ENCODE assay signal across 11 cellular contexts in the genomic region with DNA sequence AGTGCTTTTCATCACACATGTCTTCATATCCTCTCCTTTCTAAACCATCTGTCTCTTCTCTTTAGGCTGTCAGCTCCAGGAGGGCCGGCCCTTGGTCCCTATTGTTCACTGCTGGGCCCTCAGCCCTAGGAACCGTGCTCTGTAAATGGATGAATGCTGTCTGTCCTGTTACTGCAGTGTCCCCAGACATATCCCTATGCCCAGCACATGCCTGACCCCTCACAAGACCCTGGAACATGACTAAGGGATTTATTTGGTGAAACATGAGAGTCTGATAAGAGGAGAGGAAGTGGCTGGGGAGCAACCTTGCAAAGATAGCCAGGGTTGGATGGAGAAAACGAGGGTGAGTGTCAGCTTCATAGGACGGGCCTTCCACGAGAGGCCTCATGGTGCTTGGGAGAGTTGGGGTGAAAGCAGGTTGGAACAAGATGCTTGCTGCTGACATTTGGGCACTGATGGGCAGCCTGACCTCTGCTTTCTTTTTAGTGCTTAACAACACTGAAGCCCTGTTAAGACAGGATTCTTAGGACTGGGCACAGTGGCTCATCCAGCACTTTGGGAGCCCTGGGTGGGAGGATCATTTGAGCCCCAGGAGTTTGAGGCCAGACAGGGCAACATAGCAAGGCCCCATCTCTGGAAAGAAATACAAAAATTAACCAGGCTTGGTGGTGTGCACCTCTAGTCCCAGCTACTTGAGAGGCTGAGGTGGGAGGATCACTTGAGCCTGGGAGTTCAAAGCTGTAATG. TPM values are rescaled to one million over a fixed set of nuclear protein-coding genes. Genes with fewer than 3 reads are reported as not detected.
A peak's percentile ranks its signal among the peaks of the same experiment; 100 is the strongest.
DNase-seq lines count a peak whose midpoint lies in the region; ATAC-seq, FAIRE-seq and TF ChIP-seq lines count a peak whose summit lies in the region.
"Had no signal": no experiment of that assay in that cellular context is flagged by ENCODE, and none has a peak within 500 bp of the region (broad histone marks: within the 10 kb centered on the region; RNA-seq: fewer than 3 reads in every experiment).

No MANE protein-coding gene starts in this region.

- peak overlapping the region in 1 of 2 experiments; percentile 50 for H3K23ac ChIP-seq in mesenchymal stem cell (ENCODE audit: low read length in 2 of 2)

- H3K4me1 ChIP-seq in BLaER1 (peaks cover 47% of the 10 kb centered on the region), HUES48 (ENCODE audit: control insufficient read depth, insufficient read depth, low read length) (peaks cover 19% of the 10 kb centered on the region), K562 (replicated peaks in 1 of 2; ENCODE audit: control insufficient read depth in 2 of 2, insufficient read depth in 2 of 2, low read length in 2 of 2) (peaks cover 39 to 43% of the 10 kb centered on the region in 2 experiments), mesenchymal stem cell (ENCODE audit: control insufficient read depth, insufficient read depth, low read depth, low read length) (peaks cover 29% of the 10 kb centered on the region)

- H2AK5ac ChIP-seq in mesenchymal stem cell (ENCODE audit: low read length, severe bottlenecking): peak overlapping the region; percentile 90

- POLR2A ChIA-PET in K562 (lab: Yijun Ruan, JAX): interaction anchor here (0.5 to 1.2 kb wide), 6 partner anchors 9 to 177 kb away, joined by 3 to 5 read pairs (median 3); no protein-coding TSS in a partner anchor

- TF ChIP-seq RAD21 in K562 (CRISPR knock-in tag; conservative IDR thresholded peaks at IDR 0.05 in 1 of 2, IDR thresholded peaks at IDR 0.05 in 1 of 2): no peak

- peak overlapping the region; percentile 66 for H4K8ac ChIP-seq in mesenchymal stem cell (ENCODE audit: low read length)

- ATAC-seq in K562: peak; percentile 86
- no peak for ATAC-seq in GM19324 (IDR thresholded peaks at IDR 0.05; ENCODE audit: low FRiP score, unreplicated experiment)
- ATAC-seq in HG02798 (IDR thresholded peaks at IDR 0.05; ENCODE audit: poor library complexity, unreplicated experiment): no peak

- no peak for TF ChIP-seq CTCF in K562 (IDR thresholded peaks at IDR 0.05 in 2 of 3, conservative IDR thresholded peaks at IDR 0.05 in 1 of 3; ENCODE audit: insufficient read depth in 2 of 3, low read depth in 1 of 3, low read length in 3 of 3)

- TF ChIP-seq EP300 in K562 (IDR thresholded peaks at IDR 0.05; ENCODE audit: low read length): peak; percentile 91

- H2BK15ac ChIP-seq in mesenchymal stem cell (ENCODE audit: low read depth, poor library complexity, severe bottlenecking): no peak overlapping the region

- H2BK5ac ChIP-seq in mesenchymal stem cell (ENCODE audit: low read depth, low read length, poor library complexity, severe bottlenecking): no peak overlapping the region

- CTCF ChIA-PET in K562 (lab: Yijun Ruan, JAX; ENCODE audit: low intra/inter-chr PET ratio): no interaction called here

- peaks cover 82% of the 10 kb centered on the region for H3K79me2 ChIP-seq in K562 (ENCODE audit: control insufficient read depth, insufficient read depth, low read length)

- H3K9ac ChIP-seq in BLaER1: peak overlapping the region; percentile 15; the same call in 1 of the 2 replicates
- no peak overlapping the region for H3K9ac ChIP-seq in HUES48 (ENCODE audit: low read depth, low read length)
- H3K9ac ChIP-seq in K562 (ENCODE audit: insufficient read depth in 1 of 2, low read depth in 2 of 2, low read length in 2 of 2): peak overlapping the region; percentile 57 to 61; a peak in 3 of 4 replicates
- peak overlapping the region; percentile 4 for H3K9ac ChIP-seq in mesenchymal stem cell (ENCODE audit: low read length)

- H3K18ac ChIP-seq in mesenchymal stem cell (ENCODE audit: low read depth in 1 of 2, low read length in 2 of 2): peak overlapping the region; percentile 96 to 99

- FAIRE-seq in K562 (lab: Jason Lieb, UNC): peak; percentile 98

- peak overlapping the region; percentile 51 for H2BK120ac ChIP-seq in mesenchymal stem cell (ENCODE audit: low read depth, low read length)

- H3K27me3 ChIP-seq in BLaER1 (no peaks in the 10 kb centered on the region), HUES48 (ENCODE audit: control insufficient read depth, insufficient read depth, low read length) (no peaks in the 10 kb centered on the region), K562 (ENCODE audit: control insufficient read depth in 2 of 2, insufficient read depth in 2 of 2, low read length in 2 of 2) (no peaks in the 10 kb centered on the region), mesenchymal stem cell (ENCODE audit: control insufficient read depth in 1 of 2, insufficient read depth in 1 of 2, low read length in 2 of 2) (no peaks in the 10 kb centered on the region)
- H3K27me3 ChIP-seq: MG63 had no signal

- peak overlapping the region; percentile 37 for H2AFZ ChIP-seq in K562 (ENCODE audit: low read depth, low read length)
- H2AFZ ChIP-seq in mesenchymal stem cell (ENCODE audit: low read depth, low read length): no peak overlapping the region

- H3K9me3 ChIP-seq in BLaER1 (no peaks in the 10 kb centered on the region), HUES48 (ENCODE audit: control insufficient read depth, insufficient read depth, low read length) (no peaks in the 10 kb centered on the region), K562 (replicated peaks; ENCODE audit: control insufficient read depth, insufficient read depth, low read depth, low read length) (no peaks in the 10 kb centered on the region), mesenchymal stem cell (ENCODE audit: control insufficient read depth, low read length) (no peaks in the 10 kb centered on the region)
- H3K9me3 ChIP-seq: MG63 had no signal

- H3K4me2 ChIP-seq in BLaER1 (peak overlapping the region; percentile 27), K562 (ENCODE audit: insufficient read depth, low read length) (peak overlapping the region; percentile 71), mesenchymal stem cell (ENCODE audit: low read length, poor library complexity, severe bottlenecking) (no peak overlapping the region)

- H3K4me3 ChIP-seq in BLaER1 (no peak overlapping the region), HUES48 (ENCODE audit: low read depth, low read length) (no peak overlapping the region), K562 (no peak overlapping the region), mesenchymal stem cell (ENCODE audit: insufficient read depth in 1 of 2, low read depth in 1 of 2, low read length in 2 of 2) (no peak overlapping the region)
- H3K4me3 ChIP-seq: MG63 had no signal

- H3K36me3 ChIP-seq in BLaER1 (peaks cover 57% of the 10 kb centered on the region), HUES48 (ENCODE audit: control insufficient read depth, insufficient read depth, low read length) (no peaks in the 10 kb centered on the region), K562 (ENCODE audit: control insufficient read depth, insufficient read depth, low read length) (peaks cover 23% of the 10 kb centered on the region; the same call in 2 of the 3 replicates), mesenchymal stem cell (ENCODE audit: control insufficient read depth in 1 of 2, insufficient read depth in 2 of 2, low read depth in 1 of 2, low read length in 2 of 2) (no peaks in the 10 kb centered on the region)

- in situ Hi-C loops in K562 (cut with MboI): no loop called here

- H2BK12ac ChIP-seq in mesenchymal stem cell (ENCODE audit: low read length in 2 of 2): peak overlapping the region; percentile 78 to 94

- H3K4ac ChIP-seq in mesenchymal stem cell (ENCODE audit: low read depth in 1 of 2, low read length in 2 of 2): peak overlapping the region; percentile 80 to 97

- H4K20me1 ChIP-seq in BLaER1 (peaks cover 87% of the 10 kb centered on the region), K562 (replicated peaks; ENCODE audit: control insufficient read depth, insufficient read depth, low read length) (0 out of 2 replicates have a peak, but pooled peaks cover 5% of the 10 kb centered on the region)

- H4K91ac ChIP-seq in mesenchymal stem cell (ENCODE audit: low read length): peak overlapping the region; percentile 90

- peaks cover 32% of the 10 kb centered on the region for H3K79me1 ChIP-seq in mesenchymal stem cell (replicated peaks; ENCODE audit: low read length, poor library complexity, severe bottlenecking)

- H3K9me1 ChIP-seq in K562 (ENCODE audit: control insufficient read depth, insufficient read depth, low read length): no peaks in the 10 kb centered on the region

- peak overlapping the region; percentile 65 for H3K27ac ChIP-seq in BLaER1
- peak overlapping the region; percentile 57 for H3K27ac ChIP-seq in HUES48 (ENCODE audit: low read depth, low read length)
- H3K27ac ChIP-seq in K562 (ENCODE audit: extremely low read depth, low read depth, low read length): peak overlapping the region; percentile 90
- peak overlapping the region; percentile 36 for H3K27ac ChIP-seq in mesenchymal stem cell (ENCODE audit: low read length, poor library complexity, severe bottlenecking)
- H3K27ac ChIP-seq: VCaP had no signal

- DNase-seq in K562 (ENCODE audit: extremely low read depth in 1 of 4, low spot score in 3 of 4) (peak; percentile 66 to 94 (median 78)), mesenchymal stem cell (peak; percentile 82), KG1 (lab: John Stamatoyannopoulos, UW) (no peak)
- DNase-seq in activated CD8-positive, alpha-beta memory T cell treated with anti-CD3 and anti-CD28 coated beads, Interleukin-2, amount 50 U/mL, for 48 hours: no peak
- DNase-seq: effector CD8-positive, alpha-beta T cell had no signal

- peak; percentile 52; the same call in 1 of the 2 replicates for TF ChIP-seq POLR2A in K562 (conservative IDR thresholded peaks at IDR 0.05)

- TSS peak; percentile 44 for BruUV-seq in K562 (replicated peaks; lab: Mats Ljungman, UMichigan)

- WGBS in K562 (ENCODE audit: insufficient coverage, low coverage, missing lambda C conversion rate): 0% methylated on average over 5 of the region's 5 CpGs
- WGBS in mesenchymal stem cell: 29% methylated on average over 5 of the region's 5 CpGs

- intact Hi-C loops in K562 (cut with micrococcal nuclease): loop anchor here (5.0 kb wide), 2 partner anchors 36 to 101 kb away; a partner anchor contains a TSS

- peak overlapping the region in 1 of 2 experiments; percentile 58 for H3K14ac ChIP-seq in mesenchymal stem cell (ENCODE audit: low read length in 2 of 2)

RNA-seq across cellular contexts. Expression of a gene that starts 39.0 kb away (rescaled TPM):
- 141 and 264 TPM in 2 replicates for total RNA-seq in K562 (2011; cell fraction: chromatin; rRNA removed; ENCODE audit: low replicate concordance)
- 136 and 143 TPM in 2 replicates for total RNA-seq in K562 (2011; cell fraction: nucleolus; rRNA removed)
- 122 and 132 TPM in 2 replicates for total RNA-seq in K562 (2011; cell fraction: nucleoplasm; rRNA removed)
- total RNA-seq in K562 (2014; rRNA removed) (12.5 and 15.7 TPM in 2 replicates), K562 (2014; rRNA removed; fragmentation: Illumina TruSeq; extraction: Trizol) (9.5 and 10.0 TPM in 2 replicates), K562 (2015; rRNA removed; fragmentation: Illumina TruSeq; extraction: Trizol) (7.4 and 8.8 TPM in 2 replicates), K562 (2021) (39.9 and 41.6 TPM in 2 replicates)
- polyA plus RNA-seq in K562 (2011; rRNA removed) (9.9 and 13.8 TPM in 2 replicates), K562 (2014; fragmentation: Illumina TruSeq; extraction: Trizol) (27.2 and 27.9 TPM in 2 replicates), K562 (2014; fragmentation: Nextera tagmentation; extraction: Ambion mirVana) (1 to 10 TPM; 3.9 to 4.4 TPM), K562 (2014; rRNA removed) (14.2 and 15.6 TPM in 2 replicates)
- polyA plus RNA-seq in K562 (2011; cell fraction: cytosol; rRNA removed): 13.3 and 15.4 TPM in 2 replicates
- polyA plus RNA-seq in K562 (2011; cell fraction: nucleus; rRNA removed): 35.3 and 52.6 TPM in 2 replicates
- polyA plus RNA-seq in K562 (2012): 32.3 and 37.8 TPM in 2 replicates
- polyA minus RNA-seq in K562 (2011; rRNA and poly(A)+ RNA removed): 35.0 and 39.8 TPM in 2 replicates
- polyA minus RNA-seq in K562 (2011; cell fraction: cytosol; rRNA and poly(A)+ RNA removed): 36.8 and 44.5 TPM in 2 replicates
- polyA minus RNA-seq in K562 (2011; cell fraction: nucleus; rRNA and poly(A)+ RNA removed): 28.7 and 39.2 TPM in 2 replicates
- 42.8 TPM for polyA plus RNA-seq in mesenchymal stem cell (2013, experiment 1 of 2)
- polyA plus RNA-seq in mesenchymal stem cell (2013, experiment 2 of 2): 39.9 TPM

Comparison
In these comparisons a context has a peak if more than half of its experiments do, and no peak if none do; other contexts are left out.
1. H3K27ac ChIP-seq: peak in every context shown above with its lines; median percentile 90 in K562; 65 in BLaER1; 57 in HUES48; 36 in mesenchymal stem cell.
2. DNase-seq: peak in K562 (4 of 4) and mesenchymal stem cell (single experiment); none in KG1 (single experiment) and activated CD8-positive, alpha-beta memory T cell treated with anti-CD3 and anti-CD28 coated beads, Interleukin-2, amount 50 U/mL, for 48 hours (single experiment).